8 cellular contexts compared by ENCODE assay signal in genomic region chr20:44092551-44093248, GRCh38.
A peak's percentile ranks its signal among the peaks of the same experiment; 100 is the strongest.
DNase-seq lines count a peak whose midpoint lies in the region; ATAC-seq and TF ChIP-seq lines count a peak whose summit lies in the region.

No MANE protein-coding gene starts in this region.

- intact Hi-C loops in OCI-LY7 (cut with micrococcal nuclease; ENCODE audit: unreplicated experiment): no loop called here

- in situ Hi-C loops in GM13977 (cut with MboI; ENCODE audit: low pct_unique_long_range_greater_than_20kb, low sequenced_read_pairs, unreplicated experiment): loop anchor here (10.0 to 25.0 kb wide), 2 partner anchors 555 to 648 kb away; no protein-coding TSS in a partner anchor

- ATAC-seq in HG03439 (IDR thresholded peaks at IDR 0.05; ENCODE audit: unreplicated experiment) (no peak), HG02588 (IDR thresholded peaks at IDR 0.05; ENCODE audit: unreplicated experiment) (no peak)

- DNase-seq in BJ (ENCODE audit: low read depth) (no peak), GM13977 (ENCODE audit: low spot score) (no peak), OCI-LY7 (ENCODE audit: low spot score) (peak; percentile 58), choroid plexus epithelial cell (ENCODE audit: low read depth) (peak; percentile 81), osteoblast (ENCODE audit: insufficient read length, low spot score, missing footprints) (peak; percentile 80)
- DNase-seq in effector CD4-positive, alpha-beta T cell: no peak

- H4K20me1 ChIP-seq in OCI-LY7 (ENCODE audit: insufficient read depth, low read length) (no peaks in the 10 kb centered on the region), osteoblast (ENCODE audit: insufficient read depth, low read length) (no peaks in the 10 kb centered on the region)

- POLR2A ChIA-PET in BJ (lab: Charles Lee) (no interaction called here), OCI-LY7 (lab: Charles Lee) (no interaction called here)

- H3K4me2 ChIP-seq in OCI-LY7 (ENCODE audit: low read length): no peak overlapping the region
- peak overlapping the region; percentile 45 for H3K4me2 ChIP-seq in osteoblast (ENCODE audit: insufficient read depth, low read length)

- no peaks in the 10 kb centered on the region for H3K9me2 ChIP-seq in OCI-LY7 (ENCODE audit: insufficient read depth, low read length)

- TF ChIP-seq CTCF in BJ (IDR thresholded peaks at IDR 0.05; ENCODE audit: insufficient read depth, low read depth, low read length): peak; percentile 64
- peak; percentile 51 for TF ChIP-seq CTCF in GM13977 (IDR thresholded peaks at IDR 0.05; ENCODE audit: extremely low read depth, insufficient read depth, missing control alignments)
- peak; percentile 81 for TF ChIP-seq CTCF in OCI-LY7 (conservative IDR thresholded peaks at IDR 0.05; ENCODE audit: low read length)
- TF ChIP-seq CTCF in choroid plexus epithelial cell (conservative IDR thresholded peaks at IDR 0.05; ENCODE audit: low read depth, low read length): peak; percentile 73
- TF ChIP-seq CTCF in osteoblast (IDR thresholded peaks at IDR 0.05; ENCODE audit: extremely low read depth, low read depth, low read length): peak; percentile 73

- no peak overlapping the region for H3K27ac ChIP-seq in OCI-LY7 (ENCODE audit: low read depth, low read length, poor library complexity, severe bottlenecking)
- H3K27ac ChIP-seq in osteoblast (ENCODE audit: low read depth, low read length): no peak overlapping the region

- no peak overlapping the region for H3K4me3 ChIP-seq in BJ (ENCODE audit: low read depth, low read length)
- no peak overlapping the region for H3K4me3 ChIP-seq in OCI-LY7 (ENCODE audit: low read depth, low read length, poor library complexity, severe bottlenecking)
- no peak overlapping the region for H3K4me3 ChIP-seq in choroid plexus epithelial cell (ENCODE audit: low read depth, low read length)
- no peak overlapping the region for H3K4me3 ChIP-seq in osteoblast (ENCODE audit: insufficient read depth, low read length)

- H3K4me1 ChIP-seq in OCI-LY7 (ENCODE audit: insufficient read depth, low read length, poor library complexity, severe bottlenecking) (no peaks in the 10 kb centered on the region), osteoblast (ENCODE audit: insufficient read depth, low read length) (peaks cover 2% of the 10 kb centered on the region)

- no TSS peak for BruUV-seq in OCI-LY7 (replicated peaks; lab: Mats Ljungman, UMichigan)

- CTCF ChIA-PET in BJ (lab: Yijun Ruan, JAX): interaction anchor here (1.0 to 3.9 kb wide), 9 partner anchors 9 to 643 kb away, joined by 3 to 18 read pairs (median 5); no protein-coding TSS in a partner anchor
- CTCF ChIA-PET in OCI-LY7 (lab: Charles Lee; ENCODE audit: unreplicated experiment): no interaction called here

- H3K79me2 ChIP-seq in OCI-LY7 (ENCODE audit: insufficient read depth, low read depth, low read length) (no peaks in the 10 kb centered on the region), osteoblast (ENCODE audit: insufficient read depth, low read length) (no peaks in the 10 kb centered on the region)

- H3K27me3 ChIP-seq in BJ (ENCODE audit: control insufficient read depth, insufficient read depth, low read length) (no peaks in the 10 kb centered on the region), osteoblast (ENCODE audit: insufficient read depth, low read length) (peaks cover 3% of the 10 kb centered on the region)

- H3K36me3 ChIP-seq in BJ (ENCODE audit: control insufficient read depth, insufficient read depth, low read length): no peaks in the 10 kb centered on the region
- no peaks in the 10 kb centered on the region for H3K36me3 ChIP-seq in OCI-LY7 (ENCODE audit: insufficient read depth, low read length)
- H3K36me3 ChIP-seq in osteoblast (ENCODE audit: insufficient read depth, low read length): no peaks in the 10 kb centered on the region

- no peaks in the 10 kb centered on the region for H3K9me3 ChIP-seq in OCI-LY7 (ENCODE audit: low read length)
- H3K9me3 ChIP-seq in osteoblast (ENCODE audit: low read depth, low read length): no peaks in the 10 kb centered on the region

- H2AFZ ChIP-seq in OCI-LY7 (ENCODE audit: low read length): no peak overlapping the region
- H2AFZ ChIP-seq in osteoblast (ENCODE audit: low read length): peak overlapping the region; percentile 44

Comparison
In these comparisons a context has a peak if more than half of its experiments do, and no peak if none do; other contexts are left out.
1. DNase-seq: peak in OCI-LY7 (single experiment), choroid plexus epithelial cell (single experiment) and osteoblast (single experiment); none in BJ (single experiment), GM13977 (single experiment) and effector CD4-positive, alpha-beta T cell (single experiment).
2. Peak in every context shown above with its lines, with median percentiles within 50 percentile points of each other: CTCF ChIP-seq.